In the genomic region with DNA sequence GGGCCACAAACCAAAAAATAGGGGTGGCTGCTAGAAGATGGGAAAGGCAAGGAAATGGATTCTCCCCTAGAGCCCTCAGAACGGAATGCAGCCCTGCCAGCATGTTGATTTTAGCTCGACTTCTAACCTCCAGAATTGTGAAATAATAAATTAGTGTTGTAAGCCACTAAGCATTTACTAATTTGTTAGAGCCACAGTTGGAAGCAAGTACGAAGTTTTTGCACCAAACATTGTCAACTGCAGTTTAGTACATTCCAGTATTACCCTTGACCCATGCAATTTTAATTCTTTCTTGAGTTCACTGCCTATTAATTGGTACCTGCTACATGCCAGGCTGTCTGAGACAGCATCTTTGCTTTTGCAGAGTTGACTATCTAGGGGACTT, we compare ENCODE assay signal across 18 cellular contexts. TPM values are rescaled to one million over a fixed set of nuclear protein-coding genes. Genes with fewer than 3 reads are reported as not detected.
DNase-seq lines count a peak whose midpoint lies in the region; ATAC-seq and TF ChIP-seq lines count a peak whose summit lies in the region.
"Had no signal": no experiment of that assay in that cellular context is flagged by ENCODE, and none has a peak within 500 bp of the region (broad histone marks: within the 10 kb centered on the region; RNA-seq: fewer than 3 reads in every experiment).

No MANE protein-coding gene starts in this region.

- H3K23ac ChIP-seq in neuronal stem cell (ENCODE audit: low read depth, low read length, poor library complexity): no peak overlapping the region

- H3K4me2 ChIP-seq in neuronal stem cell (ENCODE audit: insufficient read depth, low read length, poor library complexity, severe bottlenecking): no peak overlapping the region
- H3K4me2 ChIP-seq: A549 had no signal

- peaks cover 54% of the 10 kb centered on the region for H3K4me1 ChIP-seq in ACC112 (ENCODE audit: control insufficient read depth, insufficient read depth, low read length, unreplicated experiment)
- peaks cover 13 to 45% of the 10 kb centered on the region in 2 donors for H3K4me1 ChIP-seq in ascending aorta
- H3K4me1 ChIP-seq in neuronal stem cell (ENCODE audit: control insufficient read depth in 2 of 2, insufficient read depth in 1 of 2, low read depth in 1 of 2, low read length in 2 of 2): peaks cover 0 to 4% of the 10 kb centered on the region in 2 donors
- no peaks in the 10 kb centered on the region for H3K4me1 ChIP-seq in effector memory CD4-positive, alpha-beta T cell (ENCODE audit: control insufficient read depth, insufficient read depth, low read length, poor library complexity, severe bottlenecking)

- no peak overlapping the region for H2BK120ac ChIP-seq in neuronal stem cell (ENCODE audit: low read depth, low read length)

- H3K4me3 ChIP-seq in ACC112 (ENCODE audit: low read depth, low read length): no peak overlapping the region
- no peak overlapping the region for H3K4me3 ChIP-seq in ascending aorta
- H3K4me3 ChIP-seq in neuronal stem cell (ENCODE audit: low read length in 2 of 2): no peak overlapping the region
- no peak overlapping the region for H3K4me3 ChIP-seq in effector memory CD4-positive, alpha-beta T cell (ENCODE audit: insufficient read depth, low read depth, low read length, poor library complexity, severe bottlenecking)
- H3K4me3 ChIP-seq: A549, SK-N-MC had no signal

- H3K27ac ChIP-seq in ACC112 (ENCODE audit: low read depth, low read length) (peak overlapping the region; percentile 33), ascending aorta (peak overlapping the region; percentile 85), neuronal stem cell (replicated peaks; ENCODE audit: low read length) (no peak overlapping the region)
- no peak overlapping the region for H3K27ac ChIP-seq in effector memory CD4-positive, alpha-beta T cell (ENCODE audit: insufficient read depth, low read length, poor library complexity, severe bottlenecking)
- H3K27ac ChIP-seq: SK-N-MC had no signal

- H3K18ac ChIP-seq in neuronal stem cell (ENCODE audit: low read length): no peak overlapping the region

- WGBS in neuronal stem cell (ENCODE audit: extremely low coverage in 2 of 2, insufficient read length in 2 of 2, insufficient replicate concordance in 1 of 2), 2 donors: no CpG with 5 or more reads among the region's 3 CpGs

- no peaks in the 10 kb centered on the region for H3K36me3 ChIP-seq in ACC112 (ENCODE audit: insufficient read depth, low read length)
- H3K36me3 ChIP-seq in ascending aorta: no peaks in the 10 kb centered on the region
- no peaks in the 10 kb centered on the region for H3K36me3 ChIP-seq in neuronal stem cell (replicated peaks in 1 of 2; ENCODE audit: control insufficient read depth in 2 of 2, insufficient read depth in 2 of 2, low read length in 2 of 2)
- H3K36me3 ChIP-seq in effector memory CD4-positive, alpha-beta T cell (ENCODE audit: control insufficient read depth, insufficient read depth, low read length): no peaks in the 10 kb centered on the region

- no peak overlapping the region for H4K91ac ChIP-seq in neuronal stem cell (ENCODE audit: low read depth, low read length, poor library complexity)

- no peak overlapping the region for H2BK15ac ChIP-seq in neuronal stem cell (ENCODE audit: low read length)

- no peak for DNase-seq in ascending aorta (ENCODE audit: low spot score in 2 of 2)
- DNase-seq in left lobe of liver (ENCODE audit: low spot score): no peak
- DNase-seq in sciatic nerve (ENCODE audit: low spot score): no peak
- no peak for DNase-seq in neuronal stem cell (ENCODE audit: low spot score)
- no peak for DNase-seq in DMS114 treated with DMSO at 0.1 percent for 48 hours (lab: John Stamatoyannopoulos, UW; ENCODE audit: unreplicated experiment)
- no peak for DNase-seq in NOMO-1 treated with dmso at 0.1 percent for 144 hours (lab: John Stamatoyannopoulos, UW; ENCODE audit: unreplicated experiment)
- no peak for DNase-seq in effector memory CD4-positive, alpha-beta T cell
- DNase-seq: activated CD4-positive, alpha-beta T cell treated with anti-CD3 and anti-CD28 coated beads, Interleukin-2, amount 50 U/mL, for 4 hours; activated T-cell treated with anti-CD3 and anti-CD28 coated beads, Interleukin-2, amount 50 U/mL, for 24 hours; CD4-positive, alpha-beta memory T cell; central memory CD4-positive, alpha-beta T cell; hypothalamus; left colon; stimulated activated naive B cell treated with anti-CD40 and anti-IgM and Interleukin-4, amounts not matched to agents 10 μg/mL and 1 μg/mL and 100 μg/mL, for 72 hours had no signal

- ATAC-seq in left lobe of liver (peak; percentile 67), sciatic nerve (peak; percentile 71)
- ATAC-seq: stimulated activated naive B cell treated with anti-CD40 and anti-IgM and Interleukin-4, amounts not matched to agents 10 μg/mL and 1 μg/mL and 100 μg/mL, for 72 hours had no signal

- H3K27me3 ChIP-seq in ACC112 (ENCODE audit: insufficient read depth, low read length): no peaks in the 10 kb centered on the region
- no peaks in the 10 kb centered on the region for H3K27me3 ChIP-seq in ascending aorta
- no peaks in the 10 kb centered on the region for H3K27me3 ChIP-seq in neuronal stem cell (ENCODE audit: control insufficient read depth in 3 of 3, insufficient read depth in 3 of 3, low read depth in 1 of 3, low read length in 3 of 3)
- H3K27me3 ChIP-seq in effector memory CD4-positive, alpha-beta T cell (replicated peaks; ENCODE audit: control insufficient read depth, insufficient read depth, low read length, poor library complexity, severe bottlenecking): no peaks in the 10 kb centered on the region

- no peak overlapping the region for H3K14ac ChIP-seq in neuronal stem cell (ENCODE audit: low read length)

- H3K9me3 ChIP-seq in ascending aorta (no peaks in the 10 kb centered on the region), neuronal stem cell (replicated peaks in 1 of 2; ENCODE audit: control insufficient read depth in 2 of 2, insufficient read depth in 1 of 2, low read depth in 1 of 2, low read length in 2 of 2) (no peaks in the 10 kb centered on the region)
- H3K9me3 ChIP-seq in effector memory CD4-positive, alpha-beta T cell (ENCODE audit: control insufficient read depth, low read length): no peaks in the 10 kb centered on the region
- H3K9me3 ChIP-seq: A549 had no signal

- no peak for TF ChIP-seq CTCF in ascending aorta (IDR thresholded peaks at IDR 0.05)

- H3K79me1 ChIP-seq in neuronal stem cell (ENCODE audit: low read depth, low read length): no peaks in the 10 kb centered on the region

- no peak overlapping the region for H2AK5ac ChIP-seq in neuronal stem cell (ENCODE audit: low read depth, low read length)

- no peak overlapping the region for H2BK12ac ChIP-seq in neuronal stem cell (ENCODE audit: low read length)

- H3K9ac ChIP-seq in neuronal stem cell (ENCODE audit: low read depth, low read length, poor library complexity): no peak overlapping the region

- H4K8ac ChIP-seq in neuronal stem cell (ENCODE audit: low read depth, low read length): no peak overlapping the region

- H3K79me2 ChIP-seq in ACC112 (ENCODE audit: control insufficient read depth, insufficient read depth, low read length, unreplicated experiment): peaks cover 53% of the 10 kb centered on the region

- H2BK5ac ChIP-seq in neuronal stem cell (ENCODE audit: low read length): no peak overlapping the region

- H2AFZ ChIP-seq in ACC112 (ENCODE audit: low read length, unreplicated experiment) (no peak overlapping the region), neuronal stem cell (ENCODE audit: low read length) (no peak overlapping the region)

- intact Hi-C loops in ascending aorta (cut with DNase I): loop anchor here (5.0 kb wide), 2 partner anchors 263 to 483 kb away; a partner anchor contains a TSS
- intact Hi-C loops in sciatic nerve (cut with DNase I): no loop called here

- no peak overlapping the region for H3K4ac ChIP-seq in neuronal stem cell (ENCODE audit: low read length)

RNA-seq across cellular contexts. Expression of a gene that starts 32.2 kb away (rescaled TPM):
- total RNA-seq in ascending aorta (51.6 TPM), left lobe of liver (22.4 TPM), sciatic nerve (176 TPM)
- polyA plus RNA-seq in neuronal stem cell (2013, experiment 1 of 2): 15.6 TPM
- polyA plus RNA-seq in neuronal stem cell (2013, experiment 2 of 2): 15.7 TPM
- total RNA-seq: natural killer cell treated with Interleukin-12 subunit alpha and Interleukin-12 subunit beta and Interleukin-15 and Interleukin-18, amount 100 ng/mL, for 72 hours had no signal

Comparison
In these comparisons a context has a peak if more than half of its experiments do, and no peak if none do; other contexts are left out.
1. H3K27ac ChIP-seq: peak in ACC112 (single experiment) and ascending aorta (2 of 2); none in neuronal stem cell (single experiment) and effector memory CD4-positive, alpha-beta T cell (single experiment).